17 cellular contexts compared by ENCODE assay signal in genomic region chr1:36408479-36408878, GRCh38. TPM values are rescaled to one million over a fixed set of nuclear protein-coding genes. Genes with fewer than 3 reads are reported as not detected.
A peak's percentile ranks its signal among the peaks of the same experiment; 100 is the strongest.
DNase-seq lines count a peak whose midpoint lies in the region; ATAC-seq and TF ChIP-seq lines count a peak whose summit lies in the region.
"Had no signal": no experiment of that assay in that cellular context is flagged by ENCODE, and none has a peak within 500 bp of the region (broad histone marks: within the 10 kb centered on the region; RNA-seq: fewer than 3 reads in every experiment).

No MANE protein-coding gene starts in this region.

- 50% methylated on average over 1 of the region's 2 CpGs; no CpG with 5 or more reads in 1 of the 2 experiments for WGBS in IMR-90 (ENCODE audit: extremely low coverage in 2 of 2, insufficient read length in 1 of 2), 2 experiments
- 83 to 84% methylated on average over 2 of the region's 2 CpGs for WGBS in sigmoid colon, 2 donors

- H3K27ac ChIP-seq in IMR-90 (ENCODE audit: insufficient read depth, low read length) (no peak overlapping the region), sigmoid colon (no peak overlapping the region), uterus (no peak overlapping the region)
- no peak overlapping the region for H3K27ac ChIP-seq in effector memory CD4-positive, alpha-beta T cell (ENCODE audit: insufficient read depth, low read length, poor library complexity, severe bottlenecking)
- H3K27ac ChIP-seq: skin epidermis, transverse colon had no signal

- H3K9me1 ChIP-seq in IMR-90 (ENCODE audit: insufficient read depth, low read length): no peaks in the 10 kb centered on the region

- no peak overlapping the region for H3K56ac ChIP-seq in IMR-90 (ENCODE audit: extremely low read depth, insufficient read depth, low read length)

- no peaks in the 10 kb centered on the region for H3K27me3 ChIP-seq in IMR-90 (ENCODE audit: control insufficient read depth, insufficient read depth, low read length)
- no peaks in the 10 kb centered on the region for H3K27me3 ChIP-seq in effector memory CD4-positive, alpha-beta T cell (replicated peaks; ENCODE audit: control insufficient read depth, insufficient read depth, low read length, poor library complexity, severe bottlenecking)
- no peaks in the 10 kb centered on the region for H3K27me3 ChIP-seq in sigmoid colon
- H3K27me3 ChIP-seq in uterus: no peaks in the 10 kb centered on the region
- H3K27me3 ChIP-seq: transverse colon had no signal

- no peak overlapping the region for H4K5ac ChIP-seq in IMR-90 (ENCODE audit: low read depth, low read length)

- peak overlapping the region; percentile 1; the same call in 1 of the 2 replicates for H3K4ac ChIP-seq in IMR-90 (ENCODE audit: low read depth, low read length)

- no peak overlapping the region; the same call in 1 of the 2 replicates for H2BK120ac ChIP-seq in IMR-90 (ENCODE audit: low read depth, low read length)

- no peak overlapping the region; a peak in 1 of 4 replicates for H4K8ac ChIP-seq in IMR-90 (ENCODE audit: low read depth in 2 of 2, low read length in 2 of 2)

- no peaks in the 10 kb centered on the region for H4K20me1 ChIP-seq in IMR-90 (ENCODE audit: insufficient read depth, low read length)

- H3K36me3 ChIP-seq in IMR-90 (ENCODE audit: control insufficient read depth, insufficient read depth, low read length): no peaks in the 10 kb centered on the region
- no peaks in the 10 kb centered on the region for H3K36me3 ChIP-seq in effector memory CD4-positive, alpha-beta T cell (ENCODE audit: control insufficient read depth, insufficient read depth, low read length)
- no peaks in the 10 kb centered on the region for H3K36me3 ChIP-seq in sigmoid colon
- H3K36me3 ChIP-seq in uterus: no peaks in the 10 kb centered on the region
- H3K36me3 ChIP-seq: transverse colon had no signal

- H4K91ac ChIP-seq in IMR-90 (ENCODE audit: insufficient read depth, low read depth, low read length): no peak overlapping the region

- H3K4me1 ChIP-seq in IMR-90 (ENCODE audit: control insufficient read depth, insufficient read depth, low read length) (peaks cover 2% of the 10 kb centered on the region; the same call in 1 of the 2 replicates), sigmoid colon (no peaks in the 10 kb centered on the region), uterus (no peaks in the 10 kb centered on the region)
- no peaks in the 10 kb centered on the region for H3K4me1 ChIP-seq in effector memory CD4-positive, alpha-beta T cell (ENCODE audit: control insufficient read depth, insufficient read depth, low read length, poor library complexity, severe bottlenecking)
- H3K4me1 ChIP-seq: transverse colon had no signal

- no peak overlapping the region for H2BK20ac ChIP-seq in IMR-90 (ENCODE audit: low read depth, low read length)

- dilution Hi-C loops in IMR-90 (cut with HindIII; ENCODE audit: low sequenced_read_pairs, unreplicated experiment): no loop called here

- TF ChIP-seq EP300 in sigmoid colon (IDR thresholded peaks at IDR 0.05): no peak

- no peaks in the 10 kb centered on the region for H3K79me1 ChIP-seq in IMR-90 (ENCODE audit: low read depth in 1 of 2, low read length in 2 of 2)

- no peak for TF ChIP-seq RAD21 in IMR-90 (IDR thresholded peaks at IDR 0.05; ENCODE audit: low read length)

- H3K9me3 ChIP-seq in IMR-90 (ENCODE audit: control insufficient read depth, insufficient read depth, low read length) (no peaks in the 10 kb centered on the region; the same call in 1 of the 2 replicates), sigmoid colon (no peaks in the 10 kb centered on the region), uterus (no peaks in the 10 kb centered on the region)
- no peaks in the 10 kb centered on the region for H3K9me3 ChIP-seq in effector memory CD4-positive, alpha-beta T cell (ENCODE audit: control insufficient read depth, low read length)
- H3K9me3 ChIP-seq: transverse colon had no signal

- no peak overlapping the region for H2AK9ac ChIP-seq in IMR-90 (replicated peaks; ENCODE audit: low read depth, low read length, poor library complexity)

- CTCF ChIA-PET in IMR-90 (lab: Yijun Ruan, JAX): interaction anchor here (0.7 kb wide), 2 partner anchors 42 to 108 kb away, joined by 3 to 4 read pairs; no protein-coding TSS in a partner anchor

- in situ Hi-C loops in IMR-90 (cut with MboI; ENCODE audit: low sequenced_read_pairs): loop anchor here (25.0 kb wide), 1 partner anchor 296 kb away; no protein-coding TSS in a partner anchor

- peak overlapping the region; percentile 31; the same call in 1 of the 2 replicates for H3K4me2 ChIP-seq in IMR-90 (ENCODE audit: low read depth, low read length)

- BruUV-seq in IMR-90 (replicated peaks; lab: Mats Ljungman, UMichigan): no TSS peak

- H2BK15ac ChIP-seq in IMR-90 (ENCODE audit: low read depth, low read length): peak overlapping the region; percentile 28; the same call in 1 of the 3 replicates

- TF ChIP-seq POLR2A in IMR-90 (IDR thresholded peaks at IDR 0.05; ENCODE audit: low read depth, low read length) (no peak), sigmoid colon (IDR thresholded peaks at IDR 0.05) (no peak), uterus (IDR thresholded peaks at IDR 0.05) (no peak)

- peak overlapping the region; percentile 68 for H2BK5ac ChIP-seq in IMR-90 (ENCODE audit: low read depth, low read length, poor library complexity, severe bottlenecking)

- no peak overlapping the region for H3K9ac ChIP-seq in IMR-90 (ENCODE audit: low read depth, low read length)

- H3K18ac ChIP-seq in IMR-90 (ENCODE audit: low read depth, low read length): no peak overlapping the region; the same call in 1 of the 2 replicates

- intact Hi-C loops in IMR-90 (cut with micrococcal nuclease): no loop called here
- intact Hi-C loops in sigmoid colon (cut with DNase I): no loop called here
- intact Hi-C loops in uterus (cut with DNase I; ENCODE audit: low total_unique reads): no loop called here

- no peak overlapping the region for H2AK5ac ChIP-seq in IMR-90 (ENCODE audit: low read depth, low read length)

- 0 out of 2 replicates have a peak overlapping the region, but pooled peaks have one; percentile 3 for H3K14ac ChIP-seq in IMR-90 (replicated peaks; ENCODE audit: low read depth, low read length)

- DNase-seq in A172 (ENCODE audit: low spot score): peak; percentile 70
- peak; percentile 61 for DNase-seq in IMR-90
- peak; percentile 46 for DNase-seq in amniotic stem cell (lab: John Stamatoyannopoulos, UW)
- DNase-seq in fibroblast of villous mesenchyme (ENCODE audit: low read depth): peak; percentile 74
- no peak for DNase-seq in effector memory CD4-positive, alpha-beta T cell
- DNase-seq in sigmoid colon: no peak
- DNase-seq in NCI-H187 treated with DMSO at 0.1 percent for 48 hours (lab: John Stamatoyannopoulos, UW): no peak
- DNase-seq in uterus: no peak
- DNase-seq: activated CD4-positive, alpha-beta T cell treated with anti-CD3 and anti-CD28 coated beads for 1 hour; GF-D8; HCEC 1CT; kidney; NCI-H2081; NCI-H748 treated with DMSO at 0.1 percent for 48 hours; transverse colon had no signal

- peak overlapping the region; percentile 36 for H2AFZ ChIP-seq in IMR-90 (replicated peaks; ENCODE audit: low read length, poor library complexity)

- POLR2A ChIA-PET in IMR-90 (lab: Charles Lee; ENCODE audit: unreplicated experiment): no interaction called here

- H3K4me3 ChIP-seq in IMR-90 (ENCODE audit: insufficient read depth, low read depth, low read length) (no peak overlapping the region), fibroblast of villous mesenchyme (ENCODE audit: low read depth, low read length) (no peak overlapping the region), sigmoid colon (no peak overlapping the region), uterus (no peak overlapping the region)
- H3K4me3 ChIP-seq in effector memory CD4-positive, alpha-beta T cell (ENCODE audit: insufficient read depth, low read depth, low read length, poor library complexity, severe bottlenecking): no peak overlapping the region
- H3K4me3 ChIP-seq: skin epidermis, transverse colon had no signal

- peak overlapping the region; percentile 31; the same call in 1 of the 2 replicates for H3K23ac ChIP-seq in IMR-90 (ENCODE audit: low read depth, low read length)

- peak; percentile 89 for ATAC-seq in IMR-90 (ENCODE audit: low read depth)
- ATAC-seq: stimulated activated effector memory CD8-positive, alpha-beta T cell treated with anti-CD3 and anti-CD28 coated beads, Interleukin-12 subunit alpha, Interleukin-12 subunit beta, amount 100 ng/mL, for 72 hours had no signal

- TF ChIP-seq CTCF in IMR-90 (conservative IDR thresholded peaks at IDR 0.05; ENCODE audit: low read depth, low read length) (no peak), fibroblast of villous mesenchyme (IDR thresholded peaks at IDR 0.05; ENCODE audit: insufficient read depth, low read depth, low read length) (no peak), sigmoid colon (IDR thresholded peaks at IDR 0.05) (no peak), uterus (IDR thresholded peaks at IDR 0.05) (no peak)

RNA-seq across cellular contexts. Expression of gene LSM10, which starts 10.8 kb away (rescaled TPM):
- total RNA-seq in A172 (2014; rRNA removed; shearing (Covaris generic)): 6.4 and 7.0 TPM in 2 replicates
- total RNA-seq in IMR-90 (2012; rRNA removed) (10.3 and 11.7 TPM in 2 replicates), fibroblast of villous mesenchyme (6.9 and 10.0 TPM in 2 replicates), sigmoid colon (100 to 1,000 TPM in 2 of 4 donors, 10 to 100 TPM in 2; 56.6 to 114 (median 90.0) TPM), uterus (10 to 100 TPM in 2 of 4 donors, 1 to 10 TPM in 2; 3.7 to 48.1 (median 15.1) TPM)
- polyA plus RNA-seq in IMR-90 (2012; rRNA removed) (78.9 and 94.1 TPM in 2 replicates), sigmoid colon (10 to 100 TPM; 50.5 to 51.3 (median 50.9) TPM)
- polyA plus RNA-seq in IMR-90 (2012; cell fraction: cytosol; rRNA removed): 66.7 and 93.2 TPM in 2 replicates
- 24.5 and 29.7 TPM in 2 replicates for polyA plus RNA-seq in IMR-90 (2012; cell fraction: nucleus; rRNA removed; ENCODE audit: low replicate concordance)

RNA-seq across cellular contexts. Expression of gene STK40, which starts 22.8 kb away (rescaled TPM):
- total RNA-seq in A172 (2014; rRNA removed; shearing (Covaris generic)): 13.8 and 17.1 TPM in 2 replicates
- total RNA-seq in IMR-90 (2012; rRNA removed) (13.9 and 16.0 TPM in 2 replicates), fibroblast of villous mesenchyme (17.4 and 24.6 TPM in 2 replicates), sigmoid colon (10 to 100 TPM; 37.1 to 49.4 (median 43.5) TPM), uterus (10 to 100 TPM; 19.1 to 84.5 (median 44.0) TPM)
- polyA plus RNA-seq in IMR-90 (2012; rRNA removed) (29.9 and 30.6 TPM in 2 replicates), sigmoid colon (10 to 100 TPM; 27.6 to 55.6 (median 40.7) TPM)
- 19.7 and 29.3 TPM in 2 replicates for polyA plus RNA-seq in IMR-90 (2012; cell fraction: cytosol; rRNA removed)
- polyA plus RNA-seq in IMR-90 (2012; cell fraction: nucleus; rRNA removed; ENCODE audit: low replicate concordance): 49.8 and 78.6 TPM in 2 replicates

RNA-seq across cellular contexts. Expression of gene OSCP1, which starts 41.8 kb away (rescaled TPM):
- total RNA-seq in A172 (2014; rRNA removed; shearing (Covaris generic)): 5.8 and 9.2 TPM in 2 replicates
- 9.4 and 11.8 TPM in 2 replicates for total RNA-seq in IMR-90 (2012; rRNA removed)
- 6.3 and 7.8 TPM in 2 replicates for polyA plus RNA-seq in IMR-90 (2012; rRNA removed)
- polyA plus RNA-seq in IMR-90 (2012; cell fraction: cytosol; rRNA removed): 5.9 and 6.6 TPM in 2 replicates
- 2.3 and 4.8 TPM in 2 replicates for polyA plus RNA-seq in IMR-90 (2012; cell fraction: nucleus; rRNA removed; ENCODE audit: low replicate concordance)
- total RNA-seq in fibroblast of villous mesenchyme: 6.0 and 8.1 TPM in 2 replicates
- total RNA-seq in sigmoid colon: 10 to 100 TPM; 10.2 to 15.3 (median 10.7) TPM
- 1 to 10 TPM in 2 of 3 donors, not detected in 1; 1.8 to 3.7 TPM for polyA plus RNA-seq in sigmoid colon
- 10 to 100 TPM in 2 of 4 donors, 1 to 10 TPM in 2; 2.4 to 22.4 (median 12.0) TPM for total RNA-seq in uterus

RNA-seq across cellular contexts. Expression of gene MRPS15, which starts 55.7 kb away (rescaled TPM):
- total RNA-seq in A172 (2014; rRNA removed; shearing (Covaris generic)): 68.1 and 99.0 TPM in 2 replicates
- total RNA-seq in IMR-90 (2012; rRNA removed): 46.1 and 64.7 TPM in 2 replicates
- 66.0 and 77.9 TPM in 2 replicates for polyA plus RNA-seq in IMR-90 (2012; rRNA removed)
- polyA plus RNA-seq in IMR-90 (2012; cell fraction: cytosol; rRNA removed): 50.4 and 62.7 TPM in 2 replicates
- 17.4 and 42.5 TPM in 2 replicates for polyA plus RNA-seq in IMR-90 (2012; cell fraction: nucleus; rRNA removed; ENCODE audit: low replicate concordance)
- total RNA-seq in fibroblast of villous mesenchyme: 63.5 and 83.8 TPM in 2 replicates
- 100 to 1,000 TPM in 1 of 4 donors, 10 to 100 TPM in 3; 70.3 to 115 (median 79.0) TPM for total RNA-seq in sigmoid colon
- 100 to 1,000 TPM in 2 of 3 donors, 10 to 100 TPM in 1; 81.1 to 103 (median 103) TPM for polyA plus RNA-seq in sigmoid colon
- total RNA-seq in uterus: 10 to 100 TPM; 25.0 to 43.5 (median 36.3) TPM

Comparison
In these comparisons a context has a peak if more than half of its experiments do, and no peak if none do; other contexts are left out.
1. DNase-seq: peak in A172 (single experiment), IMR-90 (single experiment), amniotic stem cell (single experiment) and fibroblast of villous mesenchyme (single experiment); none in effector memory CD4-positive, alpha-beta T cell (0 of 3), sigmoid colon (single experiment), NCI-H187 treated with DMSO at 0.1 percent for 48 hours (single experiment) and uterus (0 of 2).